In genomic region chr6:52757646-52758338, GRCh38 we compare ENCODE assay signal across 9 cellular contexts. TPM values are rescaled to one million over a fixed set of nuclear protein-coding genes. Genes with fewer than 3 reads are reported as not detected.
DNase-seq lines count a peak whose midpoint lies in the region; FAIRE-seq and TF ChIP-seq lines count a peak whose summit lies in the region.
"Not testable (repeated sequence)": the region's sequence is repeated elsewhere in the genome, so short reads cannot be mapped to it uniquely, and the experiment has no call there.
"Had no signal": no experiment of that assay in that cellular context is flagged by ENCODE, and none has a peak within 500 bp of the region (broad histone marks: within the 10 kb centered on the region; RNA-seq: fewer than 3 reads in every experiment).

No MANE protein-coding gene starts in this region.

- TF ChIP-seq CTCF in epithelial cell of proximal tubule (conservative IDR thresholded peaks at IDR 0.05; ENCODE audit: low read depth, low read length); fibroblast of villous mesenchyme (IDR thresholded peaks at IDR 0.05; ENCODE audit: insufficient read depth, low read depth, low read length): not testable (repeated sequence)

- DNase-seq in AG20443 (ENCODE audit: low spot score) (peak; percentile 43), H4 (ENCODE audit: low spot score) (peak; percentile 25), astrocyte of the hippocampus (ENCODE audit: low read depth, low spot score) (peak; percentile 81), epithelial cell of proximal tubule (ENCODE audit: low read depth) (peak; percentile 38), fibroblast of villous mesenchyme (ENCODE audit: low read depth) (peak; percentile 5), renal cortical epithelial cell (ENCODE audit: low read depth) (peak; percentile 80)
- not testable (repeated sequence) for DNase-seq in RCC 7860 (ENCODE audit: low spot score)

- FAIRE-seq in RCC 7860 (lab: Jason Lieb, UNC), result peak; percentile 76

- not testable (repeated sequence) for H3K4me3 ChIP-seq in epithelial cell of proximal tubule (ENCODE audit: low read depth, low read length); fibroblast of villous mesenchyme (ENCODE audit: low read depth, low read length)

RNA-seq across cellular contexts. Expression of gene GSTA2, which starts 5.5 kb away (rescaled TPM):
- 0.37 TPM in 1 of 2 replicates, not detected in the other for total RNA-seq in H4 (2014; rRNA removed; shearing (Covaris generic))
- total RNA-seq in epithelial cell of proximal tubule (not detected in 2 replicates), fibroblast of villous mesenchyme (not detected in 2 replicates), renal cortical epithelial cell (0.15 TPM in 1 of 2 replicates, not detected in the other)
- total RNA-seq: G401, H7 had no signal

RNA-seq across cellular contexts. Expression of gene GSTA1, which starts 45.8 kb away (rescaled TPM):
- total RNA-seq in H4 (2014; rRNA removed; shearing (Covaris generic)), result not detected in 2 replicates
- not detected in 2 replicates for total RNA-seq in epithelial cell of proximal tubule
- total RNA-seq in fibroblast of villous mesenchyme, result 0.32 TPM in 1 of 2 replicates, not detected in the other
- total RNA-seq in renal cortical epithelial cell, result 0.15 TPM in 1 of 2 replicates, not detected in the other
- total RNA-seq: G401 had no signal
